Comparison of ENCODE assay signal across 7 cellular contexts in the genomic region with DNA sequence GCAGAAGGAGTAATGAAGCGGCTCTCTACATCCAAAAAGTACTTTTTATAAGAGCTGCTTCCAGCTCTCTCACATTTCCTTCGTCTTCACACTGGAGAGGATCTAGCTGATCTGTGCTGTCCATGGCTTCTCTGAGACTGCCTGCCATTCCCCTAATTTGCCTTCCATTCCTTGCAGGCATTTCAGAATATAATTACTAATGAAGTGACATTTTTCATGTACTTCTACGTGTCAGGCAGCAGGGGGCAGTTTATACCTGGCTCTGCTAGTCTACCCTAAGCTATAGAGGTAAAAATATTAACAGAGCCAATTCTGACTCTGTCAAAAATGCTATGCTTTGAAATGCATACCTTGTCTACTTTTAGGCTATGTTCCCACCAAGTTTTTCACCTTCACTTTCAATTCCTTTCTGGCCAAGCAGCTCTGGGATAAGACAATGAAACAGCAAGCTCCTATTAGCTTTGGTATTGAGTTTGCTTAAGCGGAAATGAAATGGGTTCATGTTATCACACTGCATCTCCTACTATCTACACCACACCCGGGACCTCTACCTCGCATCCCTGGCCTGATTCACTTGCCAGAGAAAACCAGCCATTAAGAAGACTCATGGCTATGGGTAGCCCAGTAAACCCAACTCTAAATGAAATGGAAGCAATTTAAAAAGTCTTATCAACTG.
A peak's percentile ranks its signal among the peaks of the same experiment; 100 is the strongest.
DNase-seq lines count a peak whose midpoint lies in the region; ATAC-seq and TF ChIP-seq lines count a peak whose summit lies in the region.

No MANE protein-coding gene starts in this region.

- CTCF ChIA-PET in Panc1 (lab: Charles Lee): interaction anchor here (0.6 to 1.8 kb wide), 9 partner anchors 8 to 282 kb away, joined by 3 to 19 read pairs (median 3); a partner anchor contains a TSS
- CTCF ChIA-PET in naive thymus-derived CD4-positive, alpha-beta T cell (lab: Charles Lee): interaction anchor here (0.5 to 2.3 kb wide), 8 partner anchors 9 to 288 kb away, joined by 3 to 14 read pairs (median 3); a partner anchor contains a TSS

- H3K36me3 Mint-ChIP-seq in naive thymus-derived CD4-positive, alpha-beta T cell: no peaks in the 10 kb centered on the region

- intact Hi-C loops in Panc1 (cut with micrococcal nuclease; ENCODE audit: unreplicated experiment): loop anchor here (2.0 to 5.0 kb wide), 2 partner anchors 199 to 281 kb away; a partner anchor contains a TSS
- intact Hi-C loops in naive thymus-derived CD4-positive, alpha-beta T cell (cut with micrococcal nuclease): loop anchor here (1.0 to 10.0 kb wide), 4 partner anchors 113 to 281 kb away; a partner anchor contains a TSS
- intact Hi-C loops in posterior vena cava (cut with DNase I): loop anchor here (5.0 to 10.0 kb wide), 3 partner anchors 201 to 283 kb away; a partner anchor contains a TSS

- no peak overlapping the region for H3K27ac ChIP-seq in Panc1 (ENCODE audit: low read length)
- H3K27ac ChIP-seq in naive thymus-derived CD4-positive, alpha-beta T cell (ENCODE audit: low read depth, low read length): no peak overlapping the region

- no TSS peak for BruUV-seq in Panc1 (replicated peaks; lab: Mats Ljungman, UMichigan)

- in situ Hi-C loops in Panc1 (cut with HindIII; ENCODE audit: low pct_unique_long_range_greater_than_20kb, low sequenced_read_pairs): no loop called here

- H3K9me3 Mint-ChIP-seq in naive thymus-derived CD4-positive, alpha-beta T cell: no peaks in the 10 kb centered on the region

- no peaks in the 10 kb centered on the region for H3K27me3 ChIP-seq in Panc1 (ENCODE audit: control insufficient read depth, insufficient read depth, low read length)
- no peaks in the 10 kb centered on the region for H3K27me3 ChIP-seq in naive thymus-derived CD4-positive, alpha-beta T cell (ENCODE audit: control insufficient read depth in 2 of 2, insufficient read depth in 2 of 2, low read length in 2 of 2)

- H3K36me3 ChIP-seq in Panc1 (ENCODE audit: control insufficient read depth, insufficient read depth, low read length): no peaks in the 10 kb centered on the region
- H3K36me3 ChIP-seq in naive thymus-derived CD4-positive, alpha-beta T cell (ENCODE audit: control insufficient read depth in 2 of 3, insufficient read depth in 3 of 3, low read length in 3 of 3): no peaks in the 10 kb centered on the region

- ATAC-seq in GM19395 (IDR thresholded peaks at IDR 0.05; ENCODE audit: unreplicated experiment): peak; percentile 89
- peak; percentile 74; the same call in 1 of the 2 replicates for ATAC-seq in Panc1
- ATAC-seq in naive thymus-derived CD4-positive, alpha-beta T cell: peak; percentile 34

- no peaks in the 10 kb centered on the region for H3K4me1 ChIP-seq in Panc1 (ENCODE audit: control insufficient read depth, insufficient read depth, low read length)
- H3K4me1 ChIP-seq in naive thymus-derived CD4-positive, alpha-beta T cell (ENCODE audit: control insufficient read depth in 2 of 2, insufficient read depth in 2 of 2, low read length in 2 of 2): no peaks in the 10 kb centered on the region

- H3K4me3 ChIP-seq in Panc1 (ENCODE audit: low read depth in 2 of 2, low read length in 2 of 2): no peak overlapping the region
- H3K4me3 ChIP-seq in naive thymus-derived CD4-positive, alpha-beta T cell (ENCODE audit: low read length): no peak overlapping the region

- no peaks in the 10 kb centered on the region for H3K9me3 ChIP-seq in Panc1 (ENCODE audit: control insufficient read depth, insufficient read depth, low read depth, low read length)
- H3K9me3 ChIP-seq in naive thymus-derived CD4-positive, alpha-beta T cell (ENCODE audit: control insufficient read depth in 2 of 3, low read length in 3 of 3): no peaks in the 10 kb centered on the region

- H3K4me1 Mint-ChIP-seq in naive thymus-derived CD4-positive, alpha-beta T cell: no peaks in the 10 kb centered on the region

- peak; percentile 73 for TF ChIP-seq CTCF in Panc1 (IDR thresholded peaks at IDR 0.05)

- POLR2A ChIA-PET in Panc1 (lab: Charles Lee): interaction anchor here (0.6 kb wide), 1 partner anchor 177 kb away, joined by 3 read pairs; no protein-coding TSS in a partner anchor
- POLR2A ChIA-PET in naive thymus-derived CD4-positive, alpha-beta T cell (lab: Charles Lee): no interaction called here

- DNase-seq in EL (peak; percentile 13), HPDE6-E6E7 (ENCODE audit: extremely low spot score) (peak; percentile 38), Panc1 (ENCODE audit: low read depth, low spot score) (peak; percentile 5), epidermal melanocyte (ENCODE audit: insufficient read length, low spot score) (peak; percentile 31), posterior vena cava (ENCODE audit: low spot score) (no peak)
- peak in 5 of 9 donors; percentile 10 to 25 (median 20) for DNase-seq in naive thymus-derived CD4-positive, alpha-beta T cell

- no peak overlapping the region for H3K27ac Mint-ChIP-seq in naive thymus-derived CD4-positive, alpha-beta T cell

- peaks cover 0 to 18% (median 16%) of the 10 kb centered on the region in 5 donors for H3K27me3 Mint-ChIP-seq in naive thymus-derived CD4-positive, alpha-beta T cell

- H3K4me3 Mint-ChIP-seq in naive thymus-derived CD4-positive, alpha-beta T cell: no peak overlapping the region

Comparison
In these comparisons a context has a peak if more than half of its experiments do, and no peak if none do; other contexts are left out.
1. ATAC-seq: peak in every context shown above with its lines; median percentile 89 in GM19395; 74 in Panc1; 34 in naive thymus-derived CD4-positive, alpha-beta T cell.